In the genomic region with DNA sequence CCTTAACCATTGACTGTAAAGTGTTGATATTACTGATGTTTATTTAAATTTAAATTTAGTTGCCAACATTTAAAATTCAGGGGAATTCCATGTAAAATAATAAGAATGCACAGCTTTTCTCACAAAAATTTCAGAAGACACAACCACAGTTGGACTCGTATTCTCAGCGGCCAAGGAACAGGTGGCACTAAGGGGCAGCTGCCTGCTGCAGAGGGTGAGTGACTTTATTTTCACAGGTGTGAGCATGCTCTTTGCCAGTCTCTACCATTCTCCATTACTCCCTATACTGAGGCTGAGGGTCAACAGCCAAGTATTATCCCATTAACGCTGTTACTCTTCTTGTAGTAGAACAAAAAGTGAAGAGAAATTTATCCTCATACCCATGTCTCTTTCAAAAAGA, we compare ENCODE assay signal across 13 cellular contexts.
DNase-seq lines count a peak whose midpoint lies in the region; ATAC-seq and TF ChIP-seq lines count a peak whose summit lies in the region.
"Had no signal": no experiment of that assay in that cellular context is flagged by ENCODE, and none has a peak within 500 bp of the region (broad histone marks: within the 10 kb centered on the region; RNA-seq: fewer than 3 reads in every experiment).

No MANE protein-coding gene starts in this region.

- no peaks in the 10 kb centered on the region for H3K79me2 ChIP-seq in parathyroid adenoma

- intact Hi-C loops in ovary (cut with DNase I), result no loop called here

- H2BK120ac ChIP-seq in mesenchymal stem cell (ENCODE audit: low read depth, low read length), result no peak overlapping the region

- peak overlapping the region; percentile 5; the same call in 1 of the 2 replicates for H3K4me2 ChIP-seq in BLaER1
- no peak overlapping the region for H3K4me2 ChIP-seq in mesenchymal stem cell (ENCODE audit: low read length, poor library complexity, severe bottlenecking)
- no peak overlapping the region for H3K4me2 ChIP-seq in parathyroid adenoma (ENCODE audit: low read length)

- TF ChIP-seq EP300 in ovary (IDR thresholded peaks at IDR 0.05), result no peak

- H3K18ac ChIP-seq in mesenchymal stem cell (ENCODE audit: low read depth in 1 of 2, low read length in 2 of 2), result no peak overlapping the region

- H3K79me1 ChIP-seq in mesenchymal stem cell (replicated peaks; ENCODE audit: low read length, poor library complexity, severe bottlenecking), result no peaks in the 10 kb centered on the region

- H4K20me1 ChIP-seq in BLaER1, result no peaks in the 10 kb centered on the region

- no peak overlapping the region for H2BK12ac ChIP-seq in mesenchymal stem cell (ENCODE audit: low read length in 2 of 2)

- peak; percentile 35 for DNase-seq in LHCN-M2 (ENCODE audit: low read depth)
- DNase-seq in mesenchymal stem cell, result no peak
- no peak for DNase-seq in ovary
- DNase-seq in OCI-M2 (lab: John Stamatoyannopoulos, UW; ENCODE audit: unreplicated experiment), result no peak
- DNase-seq: CD4-positive, alpha-beta memory T cell; DND-41; GDM1; GOT3; H9 had no signal

- no peak overlapping the region for H3K23ac ChIP-seq in mesenchymal stem cell (ENCODE audit: low read length in 2 of 2)

- H2BK15ac ChIP-seq in mesenchymal stem cell (ENCODE audit: low read depth, poor library complexity, severe bottlenecking), result no peak overlapping the region

- peaks cover 42% of the 10 kb centered on the region for H3K4me1 ChIP-seq in BLaER1
- H3K4me1 ChIP-seq in mesenchymal stem cell (ENCODE audit: control insufficient read depth, insufficient read depth, low read depth, low read length), result peaks cover 2% of the 10 kb centered on the region
- peaks cover 8% of the 10 kb centered on the region for H3K4me1 ChIP-seq in parathyroid adenoma
- no peaks in the 10 kb centered on the region for H3K4me1 ChIP-seq in ovary (ENCODE audit: insufficient read depth)

- H2BK5ac ChIP-seq in mesenchymal stem cell (ENCODE audit: low read depth, low read length, poor library complexity, severe bottlenecking), result no peak overlapping the region

- H3K27me3 ChIP-seq in BLaER1, result no peaks in the 10 kb centered on the region
- H3K27me3 ChIP-seq in mesenchymal stem cell (ENCODE audit: control insufficient read depth in 1 of 2, insufficient read depth in 1 of 2, low read length in 2 of 2), result peaks cover 0 to 4% of the 10 kb centered on the region in 2 experiments
- H3K27me3 ChIP-seq in parathyroid adenoma (ENCODE audit: control insufficient read depth, insufficient read depth, low read length), result no peaks in the 10 kb centered on the region
- no peaks in the 10 kb centered on the region for H3K27me3 ChIP-seq in ovary

- no peak for ATAC-seq in GM19395 (IDR thresholded peaks at IDR 0.05; ENCODE audit: unreplicated experiment)

- H3K9me3 ChIP-seq in BLaER1 (0 out of 2 replicates have a peak, but pooled peaks cover 2% of the 10 kb centered on the region), mesenchymal stem cell (ENCODE audit: control insufficient read depth, low read length) (no peaks in the 10 kb centered on the region), parathyroid adenoma (ENCODE audit: control insufficient read depth, low read length) (no peaks in the 10 kb centered on the region), ovary (no peaks in the 10 kb centered on the region)

- no peak for TF ChIP-seq POLR2A in ovary (IDR thresholded peaks at IDR 0.05)

- TF ChIP-seq CTCF in parathyroid adenoma (IDR thresholded peaks at IDR 0.05) (no peak), ovary (IDR thresholded peaks at IDR 0.05) (no peak)

- no peak overlapping the region for H4K91ac ChIP-seq in mesenchymal stem cell (ENCODE audit: low read length)

- no peak overlapping the region for H3K4me3 ChIP-seq in BLaER1
- H3K4me3 ChIP-seq in mesenchymal stem cell (ENCODE audit: insufficient read depth in 1 of 2, low read depth in 1 of 2, low read length in 2 of 2), result no peak overlapping the region
- no peak overlapping the region for H3K4me3 ChIP-seq in parathyroid adenoma (ENCODE audit: low read depth, low read length)
- no peak overlapping the region for H3K4me3 ChIP-seq in ovary

- H3K4ac ChIP-seq in mesenchymal stem cell (ENCODE audit: low read depth in 1 of 2, low read length in 2 of 2), result no peak overlapping the region

- H2AFZ ChIP-seq in mesenchymal stem cell (ENCODE audit: low read depth, low read length) (no peak overlapping the region), parathyroid adenoma (peak overlapping the region; percentile 8)

- 100% methylated on average over 1 of the region's 3 CpGs for WGBS in mesenchymal stem cell
- WGBS in ovary, 3 donors, result 91 to 94% (median 91%) methylated on average over 3 of the region's 3 CpGs

- no peak overlapping the region for H3K14ac ChIP-seq in mesenchymal stem cell (ENCODE audit: low read length in 2 of 2)

- H3K36me3 ChIP-seq in BLaER1, result no peaks in the 10 kb centered on the region
- no peaks in the 10 kb centered on the region for H3K36me3 ChIP-seq in mesenchymal stem cell (ENCODE audit: control insufficient read depth in 1 of 2, insufficient read depth in 2 of 2, low read depth in 1 of 2, low read length in 2 of 2)
- H3K36me3 ChIP-seq in parathyroid adenoma (ENCODE audit: control insufficient read depth, insufficient read depth, low read length), result no peaks in the 10 kb centered on the region
- no peaks in the 10 kb centered on the region for H3K36me3 ChIP-seq in ovary

- no peak overlapping the region for H3K9ac ChIP-seq in BLaER1
- no peak overlapping the region for H3K9ac ChIP-seq in mesenchymal stem cell (ENCODE audit: low read length)
- no peak overlapping the region for H3K9ac ChIP-seq in parathyroid adenoma

- H3K27ac ChIP-seq in BLaER1 (no peak overlapping the region), mesenchymal stem cell (ENCODE audit: low read length, poor library complexity, severe bottlenecking) (peak overlapping the region; percentile 25), parathyroid adenoma (no peak overlapping the region), ovary (no peak overlapping the region)
- H3K27ac ChIP-seq: C4-2B had no signal

- H2AK5ac ChIP-seq in mesenchymal stem cell (ENCODE audit: low read length, severe bottlenecking), result no peak overlapping the region

- H4K8ac ChIP-seq in mesenchymal stem cell (ENCODE audit: low read length), result no peak overlapping the region
